Comparison of ENCODE assay signal across 9 cellular contexts in genomic region chr11:62854013-62854824, GRCh38. TPM values are rescaled to one million over a fixed set of nuclear protein-coding genes. Genes with fewer than 3 reads are reported as not detected.
DNase-seq lines count a peak whose midpoint lies in the region; ATAC-seq and TF ChIP-seq lines count a peak whose summit lies in the region.
"Had no signal": no experiment of that assay in that cellular context is flagged by ENCODE, and none has a peak within 500 bp of the region (broad histone marks: within the 10 kb centered on the region; RNA-seq: fewer than 3 reads in every experiment).

No MANE protein-coding gene starts in this region.

- TF ChIP-seq EP300 in neural cell (conservative IDR thresholded peaks at IDR 0.05; ENCODE audit: poor library complexity, severe bottlenecking), result no peak

- H3K4me1 ChIP-seq in CD4-positive, CD25-positive, alpha-beta regulatory T cell (ENCODE audit: control insufficient read depth, insufficient read depth, low read length, poor library complexity, severe bottlenecking), result peaks cover 41% of the 10 kb centered on the region
- H3K4me1 ChIP-seq in duodenal mucosa (ENCODE audit: control insufficient read depth in 1 of 2, insufficient read depth in 2 of 2, low read length in 2 of 2), result peaks cover 29 to 31% of the 10 kb centered on the region in 2 donors

- peaks cover 35% of the 10 kb centered on the region for H3K36me3 Mint-ChIP-seq in CD4-positive, CD25-positive, alpha-beta regulatory T cell

- peak overlapping the region; percentile 96 for H3K4me2 ChIP-seq in neural cell (ENCODE audit: low read length)

- no peaks in the 10 kb centered on the region for H4K20me1 ChIP-seq in neural cell (ENCODE audit: insufficient read depth)

- peak overlapping the region; percentile 94 to 98 (median 97) for H3K27ac Mint-ChIP-seq in CD4-positive, CD25-positive, alpha-beta regulatory T cell

- H3K27me3 Mint-ChIP-seq in CD4-positive, CD25-positive, alpha-beta regulatory T cell, result no peaks in the 10 kb centered on the region

- no peaks in the 10 kb centered on the region for H3K9me2 ChIP-seq in neural cell (ENCODE audit: insufficient read depth, low read length)

- peak in 1 of 3 donors; percentile 37 for DNase-seq in CD4-positive, CD25-positive, alpha-beta regulatory T cell
- DNase-seq in LNCaP clone FGC (ENCODE audit: low read depth) (no peak), OCI-M2 (lab: John Stamatoyannopoulos, UW; ENCODE audit: unreplicated experiment) (no peak), cortex of kidney (lab: John Stamatoyannopoulos, UW) (no peak), NCI-H526 (lab: John Stamatoyannopoulos, UW) (no peak), NOMO-1 treated with DMSO at 0.1 percent for 48 hours (lab: John Stamatoyannopoulos, UW; ENCODE audit: unreplicated experiment) (no peak)
- DNase-seq: activated CD8-positive, alpha-beta memory T cell treated with anti-CD3 and anti-CD28 coated beads, Interleukin-2, amount 50 U/mL, for 48 hours had no signal

- H3K9me3 Mint-ChIP-seq in CD4-positive, CD25-positive, alpha-beta regulatory T cell, result no peaks in the 10 kb centered on the region

- H3K4me1 Mint-ChIP-seq in CD4-positive, CD25-positive, alpha-beta regulatory T cell, result peaks cover 22 to 64% (median 42%) of the 10 kb centered on the region in 4 donors

- peaks cover 35% of the 10 kb centered on the region for H3K36me3 ChIP-seq in CD4-positive, CD25-positive, alpha-beta regulatory T cell (ENCODE audit: control insufficient read depth, insufficient read depth, low read length)
- H3K36me3 ChIP-seq in duodenal mucosa (ENCODE audit: control insufficient read depth in 1 of 2, insufficient read depth in 2 of 2, low read length in 2 of 2) (peaks cover 29 to 34% of the 10 kb centered on the region in 2 donors), neural cell (ENCODE audit: insufficient read depth, low read length) (peaks cover 16% of the 10 kb centered on the region)

- H3K9me3 ChIP-seq in CD4-positive, CD25-positive, alpha-beta regulatory T cell (ENCODE audit: control insufficient read depth in 2 of 2, low read length in 2 of 2), result no peaks in the 10 kb centered on the region
- H3K9me3 ChIP-seq in duodenal mucosa (ENCODE audit: control insufficient read depth in 1 of 2, low read length in 2 of 2), result no peaks in the 10 kb centered on the region
- no peaks in the 10 kb centered on the region for H3K9me3 ChIP-seq in neural cell (ENCODE audit: low read length)

- no peaks in the 10 kb centered on the region for H3K27me3 ChIP-seq in CD4-positive, CD25-positive, alpha-beta regulatory T cell (ENCODE audit: control insufficient read depth, insufficient read depth, low read length)
- H3K27me3 ChIP-seq in duodenal mucosa (ENCODE audit: control insufficient read depth in 1 of 2, insufficient read depth in 2 of 2, low read length in 2 of 2), result no peaks in the 10 kb centered on the region
- H3K27me3 ChIP-seq in neural cell (ENCODE audit: insufficient read depth, low read depth, low read length), result no peaks in the 10 kb centered on the region

- no peak for ATAC-seq in CD4-positive, CD25-positive, alpha-beta regulatory T cell (ENCODE audit: low read depth in 2 of 2)

- peak overlapping the region; percentile 96 to 98 (median 96) for H3K4me3 Mint-ChIP-seq in CD4-positive, CD25-positive, alpha-beta regulatory T cell

- H3K4me3 ChIP-seq in CD4-positive, CD25-positive, alpha-beta regulatory T cell (ENCODE audit: low read depth, low read length), result peak overlapping the region; percentile 95
- H3K4me3 ChIP-seq in LNCaP clone FGC (ENCODE audit: low read depth, low read length), result peak overlapping the region; percentile 91
- peak overlapping the region; percentile 84 to 95 for H3K4me3 ChIP-seq in duodenal mucosa (ENCODE audit: low read depth in 1 of 2, low read length in 2 of 2)
- H3K4me3 ChIP-seq in neural cell (ENCODE audit: low read length), result peak overlapping the region; percentile 92

- peaks cover 10% of the 10 kb centered on the region for H3F3A ChIP-seq in neural cell (ENCODE audit: insufficient read depth, low read length, poor library complexity, severe bottlenecking)

- peaks cover 44% of the 10 kb centered on the region for H3K79me2 ChIP-seq in neural cell (replicated peaks; ENCODE audit: insufficient read depth, low read length)

- no peak for TF ChIP-seq CTCF in LNCaP clone FGC (IDR thresholded peaks at IDR 0.05; ENCODE audit: control insufficient read depth, extremely low read depth, insufficient read depth)
- no peak for TF ChIP-seq CTCF in neural cell (IDR thresholded peaks at IDR 0.05; ENCODE audit: poor library complexity, severe bottlenecking)

- peak overlapping the region; percentile 80 to 84 for H3K9ac ChIP-seq in duodenal mucosa (ENCODE audit: low read depth in 1 of 2, low read length in 2 of 2)
- H3K9ac ChIP-seq in neural cell (ENCODE audit: low read length), result peak overlapping the region; percentile 94

- H2AFZ ChIP-seq in neural cell (ENCODE audit: low read depth, low read length), result no peak overlapping the region

- H3K27ac ChIP-seq in CD4-positive, CD25-positive, alpha-beta regulatory T cell (ENCODE audit: insufficient read depth, low read length, poor library complexity, severe bottlenecking), result peak overlapping the region; percentile 77
- H3K27ac ChIP-seq in duodenal mucosa (ENCODE audit: low read depth, low read length) (no peak overlapping the region), neural cell (ENCODE audit: low read length) (peak overlapping the region; percentile 93)

- TF ChIP-seq RAD21 in neural cell (conservative IDR thresholded peaks at IDR 0.05), result no peak

TF ChIP-seq in neural cell, 6 proteins besides CTCF, POLR2A, EP300 and RAD21:
- TF ChIP-seq SMC3 (conservative IDR thresholded peaks at IDR 0.05; ENCODE audit: poor library complexity) (no peak), TAF1 (IDR thresholded peaks at IDR 0.05; ENCODE audit: low read depth) (no peak), REST (IDR thresholded peaks at IDR 0.05; ENCODE audit: borderline replicate concordance) (no peak), POLR2AphosphoS5 (IDR thresholded peaks at IDR 0.05) (no peak), MXI1 (conservative IDR thresholded peaks at IDR 0.05; ENCODE audit: poor library complexity, severe bottlenecking) (no peak), EZH2 (IDR thresholded peaks at IDR 0.05; ENCODE audit: borderline replicate concordance, insufficient read depth, low read length, poor library complexity, severe bottlenecking) (no peak)

RNA-seq across cellular contexts. Expression of gene WDR74, which starts 14.8 kb away (rescaled TPM):
- total RNA-seq in CD4-positive, CD25-positive, alpha-beta regulatory T cell, result 201 TPM
- 10 to 100 TPM; 41.6 to 61.1 (median 49.0) TPM for polyA plus RNA-seq in CD4-positive, CD25-positive, alpha-beta regulatory T cell
- polyA plus RNA-seq in neural cell, result 50.4 and 71.7 TPM in 2 replicates
- polyA minus RNA-seq in neural cell, result 24.5 and 28.2 TPM in 2 replicates

RNA-seq across cellular contexts. Expression of gene TEX54, which starts 21.6 kb away (rescaled TPM):
- total RNA-seq in CD4-positive, CD25-positive, alpha-beta regulatory T cell, result not detected
- polyA plus RNA-seq in CD4-positive, CD25-positive, alpha-beta regulatory T cell, result 1 to 10 TPM in 2 of 4 donors, under 1 TPM in 1, not detected in 1; 0.76 to 2.2 (median 2.1) TPM
- not detected in 2 replicates for polyA plus RNA-seq in neural cell
- polyA minus RNA-seq in neural cell, result not detected in 2 replicates

RNA-seq across cellular contexts. Expression of gene STX5, which starts 22.4 kb away (rescaled TPM):
- total RNA-seq in CD4-positive, CD25-positive, alpha-beta regulatory T cell, result 128 TPM
- 10 to 100 TPM; 28.2 to 39.8 (median 35.4) TPM for polyA plus RNA-seq in CD4-positive, CD25-positive, alpha-beta regulatory T cell
- polyA plus RNA-seq in neural cell, result 28.5 and 30.5 TPM in 2 replicates
- 41.0 and 42.1 TPM in 2 replicates for polyA minus RNA-seq in neural cell

RNA-seq across cellular contexts. Expression of gene SLC3A2, which starts 26.5 kb away (rescaled TPM):
- total RNA-seq in CD4-positive, CD25-positive, alpha-beta regulatory T cell, result 277 TPM
- polyA plus RNA-seq in CD4-positive, CD25-positive, alpha-beta regulatory T cell, result 100 to 1,000 TPM; 158 to 172 (median 168) TPM
- polyA plus RNA-seq in neural cell, result 176 and 182 TPM in 2 replicates
- polyA minus RNA-seq in neural cell, result 89.8 and 110 TPM in 2 replicates

RNA-seq across cellular contexts. Expression of gene NXF1, which starts 49.0 kb away (rescaled TPM):
- total RNA-seq in CD4-positive, CD25-positive, alpha-beta regulatory T cell, result 309 TPM
- polyA plus RNA-seq in CD4-positive, CD25-positive, alpha-beta regulatory T cell, result 10 to 100 TPM; 47.3 to 70.9 (median 64.2) TPM
- polyA plus RNA-seq in neural cell, result 26.0 and 32.1 TPM in 2 replicates
- polyA minus RNA-seq in neural cell, result 26.1 and 42.7 TPM in 2 replicates
